Comparison of ENCODE assay signal across 8 cellular contexts in genomic region chr1:150567341-150567716, GRCh38. TPM values are rescaled to one million over a fixed set of nuclear protein-coding genes. Genes with fewer than 3 reads are reported as not detected.
DNase-seq lines count a peak whose midpoint lies in the region; ATAC-seq and TF ChIP-seq lines count a peak whose summit lies in the region.

No MANE protein-coding gene starts in this region.

- ATAC-seq in GM21515 (IDR thresholded peaks at IDR 0.05; ENCODE audit: unreplicated experiment) = peak; percentile 27
- ATAC-seq in left lobe of liver = peak; percentile 1

- CTCF ChIA-PET in OCI-LY7 (lab: Charles Lee; ENCODE audit: unreplicated experiment) = interaction anchor here (1.1 to 1.7 kb wide), 2 partner anchors 12 to 62 kb away, joined by 6 to 7 read pairs; partner anchors contain the start of genes ENSA and MCL1

- TF ChIP-seq CTCF in 22Rv1 (IDR thresholded peaks at IDR 0.05) (no peak), OCI-LY7 (conservative IDR thresholded peaks at IDR 0.05; ENCODE audit: low read length) (no peak)

- DNase-seq in OCI-LY7 (ENCODE audit: low spot score) = peak; percentile 64
- DNase-seq in left lobe of liver (ENCODE audit: low spot score) = no peak
- DNase-seq in stimulated activated naive CD4-positive, alpha-beta T cell treated with Interleukin-2 at 50 U/mL for 16 hours (lab: John Stamatoyannopoulos, UW) = peak; percentile 61
- no peak for DNase-seq in cerebellum (ENCODE audit: low spot score)
- no peak for DNase-seq in hypothalamus (lab: John Stamatoyannopoulos, UW)

- peaks cover 91% of the 10 kb centered on the region for H3K4me1 ChIP-seq in OCI-LY7 (ENCODE audit: insufficient read depth, low read length, poor library complexity, severe bottlenecking)

- H3K9me3 ChIP-seq in OCI-LY7 (ENCODE audit: low read length) = no peaks in the 10 kb centered on the region

- H3K79me2 ChIP-seq in OCI-LY7 (ENCODE audit: insufficient read depth, low read depth, low read length) = peaks cover 55% of the 10 kb centered on the region; the same call in 1 of the 2 replicates

- POLR2A ChIA-PET in OCI-LY7 (lab: Charles Lee) = interaction anchor here (1.1 to 10.5 kb wide), 2 partner anchors 9 to 53 kb away, joined by 3 to 260 read pairs; partner anchors contain the start of gene MCL1

- H3K4me2 ChIP-seq in OCI-LY7 (ENCODE audit: low read length) = peak overlapping the region; percentile 78

- intact Hi-C loops in OCI-LY7 (cut with micrococcal nuclease; ENCODE audit: unreplicated experiment) = loop anchor here (10.0 kb wide), 1 partner anchor 203 kb away; the partner anchor contains the start of gene RPRD2

- H3K27ac ChIP-seq in 22Rv1 = peak overlapping the region; percentile 93
- H3K27ac ChIP-seq in OCI-LY7 (ENCODE audit: low read depth, low read length, poor library complexity, severe bottlenecking) = peak overlapping the region; percentile 99
- peak overlapping the region; percentile 46 for H3K27ac ChIP-seq in angular gyrus (ENCODE audit: low read depth, low read length)

- no peaks in the 10 kb centered on the region for H4K20me1 ChIP-seq in OCI-LY7 (ENCODE audit: insufficient read depth, low read length)

- H3K9me2 ChIP-seq in OCI-LY7 (ENCODE audit: insufficient read depth, low read length) = no peaks in the 10 kb centered on the region

- H3K4me3 ChIP-seq in OCI-LY7 (ENCODE audit: low read depth, low read length, poor library complexity, severe bottlenecking) = peak overlapping the region; percentile 57

- H2AFZ ChIP-seq in OCI-LY7 (ENCODE audit: low read length) = no peak overlapping the region; the same call in 1 of the 2 replicates

- H3K36me3 ChIP-seq in OCI-LY7 (ENCODE audit: insufficient read depth, low read length) = peaks cover 28% of the 10 kb centered on the region

- no TSS peak for BruUV-seq in OCI-LY7 (replicated peaks; lab: Mats Ljungman, UMichigan)

RNA-seq across cellular contexts. Expression of gene MCL1, which starts 12.1 kb away (rescaled TPM):
- 102 and 125 TPM in 2 replicates for total RNA-seq in OCI-LY7 (2014; rRNA removed; shearing (Covaris generic))
- total RNA-seq in OCI-LY7 (2022) = 144 and 157 TPM in 2 replicates
- total RNA-seq in left lobe of liver = 103 TPM
- total RNA-seq in cerebellum = 86.7 TPM

RNA-seq across cellular contexts. Expression of gene ADAMTSL4, which starts 18.1 kb away (rescaled TPM):
- not detected in 2 replicates for total RNA-seq in OCI-LY7 (2014; rRNA removed; shearing (Covaris generic))
- total RNA-seq in OCI-LY7 (2022) (0.24 TPM in 1 of 2 replicates, not detected in the other), left lobe of liver (38.5 TPM), cerebellum (0.36 TPM)

RNA-seq across cellular contexts. Expression of gene FALEC, which starts 51.8 kb away (rescaled TPM):
- 0.47 and 2.8 TPM in 2 replicates for total RNA-seq in OCI-LY7 (2014; rRNA removed; shearing (Covaris generic))
- total RNA-seq in OCI-LY7 (2022) (1.9 and 2.7 TPM in 2 replicates), left lobe of liver (0.35 TPM), cerebellum (2.2 TPM)

RNA-seq across cellular contexts. Expression of gene ECM1, which starts 59.4 kb away (rescaled TPM):
- total RNA-seq in OCI-LY7 (2014; rRNA removed; shearing (Covaris generic)) = 0.70 and 2.0 TPM in 2 replicates
- total RNA-seq in OCI-LY7 (2022) = 2.7 and 3.8 TPM in 2 replicates
- 15.3 TPM for total RNA-seq in left lobe of liver
- 1.9 TPM for total RNA-seq in cerebellum

Comparison
In these comparisons a context has a peak if more than half of its experiments do, and no peak if none do; other contexts are left out.
1. H3K27ac ChIP-seq: peak in every context shown above with its lines; median percentile 99 in OCI-LY7; 93 in 22Rv1; 46 in angular gyrus.
2. DNase-seq: peak in OCI-LY7 (single experiment) and stimulated activated naive CD4-positive, alpha-beta T cell treated with Interleukin-2 at 50 U/mL for 16 hours (single experiment); none in left lobe of liver (single experiment), cerebellum (single experiment) and hypothalamus (0 of 51).
3. RNA of gene ADAMTSL4, which starts 18.1 kb away (total RNA-seq): 38.5 TPM in left lobe of liver (single experiment); 0.36 TPM in cerebellum (single experiment) and 0.24 TPM in OCI-LY7; every median in the first group is over 10 times any median in the second.